In the genomic region with DNA sequence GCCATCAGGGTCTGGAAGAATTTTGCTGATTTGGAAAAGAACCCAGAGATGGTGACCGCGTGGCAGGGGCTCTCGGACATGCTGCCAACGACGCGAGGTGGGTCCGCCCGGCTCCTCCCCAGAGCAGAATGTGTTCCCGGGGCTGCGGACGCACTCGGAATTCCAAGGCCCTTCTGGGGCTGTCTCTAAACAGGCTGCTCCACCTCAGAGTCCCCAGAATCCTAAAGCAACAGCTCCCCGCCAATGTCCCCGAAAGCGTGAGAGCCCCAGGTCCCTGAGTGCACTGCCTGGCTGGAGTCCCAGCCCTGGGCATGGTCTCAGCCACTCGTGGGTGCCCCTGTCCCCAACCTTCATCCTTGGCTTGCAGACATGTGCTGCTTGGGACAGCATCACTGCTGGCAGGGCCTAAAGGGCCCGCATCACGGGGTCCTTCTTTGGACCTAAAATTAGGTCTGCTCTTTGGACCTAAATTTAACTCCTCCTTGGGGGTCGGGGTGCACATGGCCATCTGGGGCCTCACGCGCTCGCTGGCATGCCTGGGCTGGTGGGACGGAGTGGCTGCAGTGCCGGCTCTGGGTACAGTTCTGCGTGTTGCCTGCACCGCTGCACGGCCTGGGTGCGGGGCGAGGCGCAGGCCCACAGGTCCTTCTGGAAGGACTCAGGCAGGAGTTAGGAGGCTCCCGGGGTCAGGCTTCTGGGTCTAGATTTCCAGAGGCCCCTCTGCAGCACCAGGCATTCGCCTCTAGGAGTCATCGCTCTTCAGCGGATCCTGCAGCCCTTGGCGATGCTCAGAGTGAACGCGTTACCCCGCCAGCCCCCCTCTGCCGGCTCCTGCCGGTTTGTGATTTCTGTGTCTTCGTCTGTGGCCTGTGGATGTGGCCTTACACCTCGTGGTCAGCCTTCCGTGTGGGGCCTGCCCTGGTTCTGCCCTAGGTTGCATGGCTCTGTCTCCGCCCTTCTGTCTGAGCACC, we compare ENCODE assay signal across 17 cellular contexts. TPM values are rescaled to one million over a fixed set of nuclear protein-coding genes. Genes with fewer than 3 reads are reported as not detected.
A peak's percentile ranks its signal among the peaks of the same experiment; 100 is the strongest.
DNase-seq lines count a peak whose midpoint lies in the region; ATAC-seq and TF ChIP-seq lines count a peak whose summit lies in the region.
"Had no signal": no experiment of that assay in that cellular context is flagged by ENCODE, and none has a peak within 500 bp of the region (broad histone marks: within the 10 kb centered on the region; RNA-seq: fewer than 3 reads in every experiment).

No MANE protein-coding gene starts in this region.

- DNase-seq in activated naive CD4-positive, alpha-beta T cell treated with anti-CD3 and anti-CD28 coated beads, Interleukin-2, amount 10 ng/mL, durations not matched to agents 7 days and 5 days: no peak
- DNase-seq in activated naive CD4-positive, alpha-beta T cell treated with anti-CD3 and anti-CD28 coated beads for 36 hours: no peak
- peak; percentile 82 for DNase-seq in chondrocyte (ENCODE audit: low spot score)
- peak in 2 of 3 donors; percentile 40 to 49 for DNase-seq in right lobe of liver
- peak; percentile 10 to 16 for DNase-seq in uterus
- no peak for DNase-seq in activated CD4-positive, alpha-beta T cell treated with anti-CD3 and anti-CD28 coated beads for 1 hour
- DNase-seq in cortex of kidney (lab: John Stamatoyannopoulos, UW): no peak
- no peak for DNase-seq in activated CD4-positive, alpha-beta T cell treated with anti-CD3 and anti-CD28 coated beads, Interleukin-2, amount 50 U/mL, for 1 hour
- DNase-seq: activated T-cell treated with anti-CD3 and anti-CD28 coated beads, Interleukin-2, amount 50 U/mL, for 4 hours; NCI-H1930; SHP77 treated with DMSO at 0.1 percent for 48 hours; stimulated activated CD4-positive, alpha-beta T cell treated with anti-CD3 and anti-CD28 coated beads, Interleukin-1b, Interleukin-23, amount 100 ng/mL, for 48 hours had no signal

- H3K36me3 ChIP-seq in right lobe of liver (peaks cover 0 to 8% (median under 1%) of the 10 kb centered on the region in 4 donors), uterus (no peaks in the 10 kb centered on the region)

- peak; percentile 11 for TF ChIP-seq CTCF in chondrocyte (IDR thresholded peaks at IDR 0.05)
- no peak for TF ChIP-seq CTCF in right lobe of liver (IDR thresholded peaks at IDR 0.05)
- TF ChIP-seq CTCF in uterus (IDR thresholded peaks at IDR 0.05): peak in 1 of 4 experiments; percentile 4

- H3K4me3 Mint-ChIP-seq in activated naive CD4-positive, alpha-beta T cell treated with anti-CD3 and anti-CD28 coated beads, Interleukin-2, amount 10 ng/mL, durations not matched to agents 7 days and 5 days: no peak overlapping the region
- H3K4me3 Mint-ChIP-seq in activated naive CD4-positive, alpha-beta T cell treated with anti-CD3 and anti-CD28 coated beads for 36 hours: no peak overlapping the region
- no peak overlapping the region for H3K4me3 Mint-ChIP-seq in chondrocyte (ENCODE audit: unreplicated experiment)
- H3K4me3 Mint-ChIP-seq: activated T-cell treated with anti-CD3 and anti-CD28 coated beads, Interleukin-2, amount 50 U/mL, for 4 hours had no signal

- TF ChIP-seq POLR2A in right lobe of liver (IDR thresholded peaks at IDR 0.05) (no peak), uterus (IDR thresholded peaks at IDR 0.05) (no peak)

- no peak overlapping the region for H3K27ac ChIP-seq in right lobe of liver
- no peak overlapping the region for H3K27ac ChIP-seq in uterus
- H3K27ac ChIP-seq: epithelial cell of prostate, hepatocyte, psoas muscle, suprapubic skin had no signal

- 83% methylated on average over 8 of the region's 44 CpGs for WGBS in right lobe of liver (ENCODE audit: insufficient coverage, low coverage, low lambda C conversion rate, missing lambda C conversion rate)

- peaks cover 23% of the 10 kb centered on the region for H3K4me1 Mint-ChIP-seq in activated naive CD4-positive, alpha-beta T cell treated with anti-CD3 and anti-CD28 coated beads, Interleukin-2, amount 10 ng/mL, durations not matched to agents 7 days and 5 days
- no peaks in the 10 kb centered on the region for H3K4me1 Mint-ChIP-seq in activated naive CD4-positive, alpha-beta T cell treated with anti-CD3 and anti-CD28 coated beads for 36 hours (ENCODE audit: low read depth)
- H3K4me1 Mint-ChIP-seq in chondrocyte (ENCODE audit: low read depth): peaks cover 9% of the 10 kb centered on the region

- H3K4me1 ChIP-seq in right lobe of liver (no peaks in the 10 kb centered on the region), uterus (no peaks in the 10 kb centered on the region)
- H3K4me1 ChIP-seq: psoas muscle, suprapubic skin had no signal

- no peaks in the 10 kb centered on the region for H3K27me3 Mint-ChIP-seq in activated naive CD4-positive, alpha-beta T cell treated with anti-CD3 and anti-CD28 coated beads, Interleukin-2, amount 10 ng/mL, durations not matched to agents 7 days and 5 days
- no peaks in the 10 kb centered on the region for H3K27me3 Mint-ChIP-seq in activated naive CD4-positive, alpha-beta T cell treated with anti-CD3 and anti-CD28 coated beads for 36 hours (ENCODE audit: low read depth)
- no peaks in the 10 kb centered on the region for H3K27me3 Mint-ChIP-seq in chondrocyte (ENCODE audit: low read depth)

- CTCF ChIA-PET in activated naive CD4-positive, alpha-beta T cell treated with anti-CD3 and anti-CD28 coated beads, Interleukin-2, amount 10 ng/mL, durations not matched to agents 7 days and 5 days (lab: Charles Lee): interaction anchor here (0.7 kb wide), 1 partner anchor 39 kb away, joined by 3 read pairs; no protein-coding TSS in a partner anchor
- CTCF ChIA-PET in activated naive CD4-positive, alpha-beta T cell treated with anti-CD3 and anti-CD28 coated beads for 36 hours (lab: Charles Lee): no interaction called here

- ATAC-seq in right lobe of liver: no peak
- ATAC-seq: activated T-cell treated with anti-CD3 and anti-CD28 coated beads, Interleukin-2, amount 50 U/mL, for 4 hours; left lobe of liver had no signal

- H3K9me3 ChIP-seq in right lobe of liver (no peaks in the 10 kb centered on the region), uterus (no peaks in the 10 kb centered on the region)
- H3K9me3 ChIP-seq: psoas muscle, suprapubic skin had no signal

- peaks cover 34% of the 10 kb centered on the region for H3K36me3 Mint-ChIP-seq in activated naive CD4-positive, alpha-beta T cell treated with anti-CD3 and anti-CD28 coated beads, Interleukin-2, amount 10 ng/mL, durations not matched to agents 7 days and 5 days
- H3K36me3 Mint-ChIP-seq in activated naive CD4-positive, alpha-beta T cell treated with anti-CD3 and anti-CD28 coated beads for 36 hours (ENCODE audit: low read depth): peaks cover 19% of the 10 kb centered on the region
- H3K36me3 Mint-ChIP-seq in chondrocyte (ENCODE audit: low read depth): peaks cover 13% of the 10 kb centered on the region

- H3K4me3 ChIP-seq in right lobe of liver: no peak overlapping the region
- no peak overlapping the region for H3K4me3 ChIP-seq in uterus
- H3K4me3 ChIP-seq: hepatocyte, psoas muscle, suprapubic skin had no signal

- H3K27me3 ChIP-seq in right lobe of liver (no peaks in the 10 kb centered on the region), uterus (no peaks in the 10 kb centered on the region)
- H3K27me3 ChIP-seq: hepatocyte, suprapubic skin had no signal

- H3K27ac Mint-ChIP-seq in activated naive CD4-positive, alpha-beta T cell treated with anti-CD3 and anti-CD28 coated beads, Interleukin-2, amount 10 ng/mL, durations not matched to agents 7 days and 5 days: peak overlapping the region; percentile 50
- no peak overlapping the region for H3K27ac Mint-ChIP-seq in activated naive CD4-positive, alpha-beta T cell treated with anti-CD3 and anti-CD28 coated beads for 36 hours
- H3K27ac Mint-ChIP-seq in chondrocyte (ENCODE audit: unreplicated experiment): no peak overlapping the region

- intact Hi-C loops in activated naive CD4-positive, alpha-beta T cell treated with anti-CD3 and anti-CD28 coated beads for 36 hours (cut with micrococcal nuclease): no loop called here
- intact Hi-C loops in right lobe of liver (cut with DNase I): no loop called here
- intact Hi-C loops in uterus (cut with DNase I; ENCODE audit: low total_unique reads): no loop called here

- peaks cover 5% of the 10 kb centered on the region for H3K9me3 Mint-ChIP-seq in activated naive CD4-positive, alpha-beta T cell treated with anti-CD3 and anti-CD28 coated beads, Interleukin-2, amount 10 ng/mL, durations not matched to agents 7 days and 5 days
- no peaks in the 10 kb centered on the region for H3K9me3 Mint-ChIP-seq in activated naive CD4-positive, alpha-beta T cell treated with anti-CD3 and anti-CD28 coated beads for 36 hours
- no peaks in the 10 kb centered on the region for H3K9me3 Mint-ChIP-seq in chondrocyte (ENCODE audit: low read depth)
- H3K9me3 Mint-ChIP-seq: activated T-cell treated with anti-CD3 and anti-CD28 coated beads, Interleukin-2, amount 50 U/mL, for 4 hours had no signal

RNA-seq across cellular contexts. Expression of a gene that starts 41.9 kb away (rescaled TPM):
- total RNA-seq in activated naive CD4-positive, alpha-beta T cell treated with anti-CD3 and anti-CD28 coated beads for 36 hours: 10 to 100 TPM; 10.1 to 10.6 TPM
- total RNA-seq in chondrocyte (27.6 to 33.0 TPM (median 28.4 TPM) in 3 replicates), right lobe of liver (10 to 100 TPM; 13.4 to 27.8 (median 15.6) TPM), uterus (10 to 100 TPM in 3 of 4 donors, 1 to 10 TPM in 1; 3.6 to 33.2 (median 19.8) TPM)

Comparison
In these comparisons a context has a peak if more than half of its experiments do, and no peak if none do; other contexts are left out.
1. DNase-seq: peak in chondrocyte (single experiment), right lobe of liver (2 of 3) and uterus (2 of 2); none in activated naive CD4-positive, alpha-beta T cell treated with anti-CD3 and anti-CD28 coated beads, Interleukin-2, amount 10 ng/mL, durations not matched to agents 7 days and 5 days (single experiment), activated naive CD4-positive, alpha-beta T cell treated with anti-CD3 and anti-CD28 coated beads for 36 hours (single experiment), activated CD4-positive, alpha-beta T cell treated with anti-CD3 and anti-CD28 coated beads for 1 hour (single experiment), cortex of kidney (single experiment) and activated CD4-positive, alpha-beta T cell treated with anti-CD3 and anti-CD28 coated beads, Interleukin-2, amount 50 U/mL, for 1 hour (single experiment).